Comparison of ENCODE assay signal across 9 cellular contexts in genomic region chr9:128683340-128684064, GRCh38. TPM values are rescaled to one million over a fixed set of nuclear protein-coding genes. Genes with fewer than 3 reads are reported as not detected.
A peak's percentile ranks its signal among the peaks of the same experiment; 100 is the strongest.
DNase-seq lines count a peak whose midpoint lies in the region; ATAC-seq, FAIRE-seq and TF ChIP-seq lines count a peak whose summit lies in the region.
"Had no signal": no experiment of that assay in that cellular context is flagged by ENCODE, and none has a peak within 500 bp of the region (broad histone marks: within the 10 kb centered on the region; RNA-seq: fewer than 3 reads in every experiment).

No MANE protein-coding gene starts in this region.

- 36% methylated on average over 9 of the region's 21 CpGs for WGBS in HepG2 (ENCODE audit: low lambda C conversion rate)

- peak overlapping the region; percentile 37 to 74 for H3K4me3 ChIP-seq in CD4-positive, alpha-beta memory T cell (ENCODE audit: low read length in 2 of 2)
- peak overlapping the region; percentile 49 to 75 (median 70) for H3K4me3 ChIP-seq in Peyer's patch
- peak overlapping the region; percentile 60 to 83 (median 67) for H3K4me3 ChIP-seq in HepG2 (replicated peaks in 1 of 3; ENCODE audit: insufficient read depth in 1 of 3, low read depth in 2 of 3, low read length in 3 of 3)

- peaks cover 0 to 9% of the 10 kb centered on the region in 2 donors for H3K36me3 Mint-ChIP-seq in CD4-positive, alpha-beta memory T cell

- TF ChIP-seq POLR2A in Peyer's patch (IDR thresholded peaks at IDR 0.05) (no peak), HepG2 (IDR thresholded peaks at IDR 0.05; ENCODE audit: insufficient read depth in 1 of 2, low read depth in 2 of 2, low read length in 2 of 2) (no peak)

- in situ Hi-C loops in HepG2 (cut with HindIII; ENCODE audit: extremely low pct_ligation_motif_present, low pct_unique_long_range_greater_than_20kb) = no loop called here

- TF ChIP-seq CTCF in Peyer's patch (IDR thresholded peaks at IDR 0.05) (no peak), HepG2 (CRISPR knock-in tag; IDR thresholded peaks at IDR 0.05) (no peak)

- H3K9me3 Mint-ChIP-seq in CD4-positive, alpha-beta memory T cell = peaks cover 0 to 2% (median 0%) of the 10 kb centered on the region in 8 donors

- TSS peak; percentile 78 for BruUV-seq in HepG2 (replicated peaks; lab: Mats Ljungman, UMichigan)

- peaks cover 7% of the 10 kb centered on the region for H3K79me2 ChIP-seq in HepG2 (ENCODE audit: insufficient read depth, low read length)

- CTCF ChIA-PET in CD4-positive, alpha-beta memory T cell (lab: Charles Lee; ENCODE audit: partially characterized antibody) = interaction anchor here (1.1 kb wide), 1 partner anchor 20 kb away, joined by 3 read pairs; no protein-coding TSS in a partner anchor
- CTCF ChIA-PET in HepG2 (lab: Yijun Ruan, JAX; ENCODE audit: low intra/inter-chr PET ratio, low total read pairs) = no interaction called here

- peak overlapping the region; percentile 65 to 99 (median 94) for H3K27ac Mint-ChIP-seq in CD4-positive, alpha-beta memory T cell

- no peaks in the 10 kb centered on the region for H3K27me3 ChIP-seq in CD4-positive, alpha-beta memory T cell (ENCODE audit: insufficient read depth, low read length)
- H3K27me3 ChIP-seq in Peyer's patch = no peaks in the 10 kb centered on the region
- no peaks in the 10 kb centered on the region; a peak in 1 of 5 replicates for H3K27me3 ChIP-seq in HepG2 (ENCODE audit: control insufficient read depth in 1 of 2, insufficient read depth in 2 of 2, low read length in 2 of 2)

- TF ChIP-seq RAD21 in HepG2 (CRISPR knock-in tag; IDR thresholded peaks at IDR 0.05) = no peak

- peaks cover 34 to 56% (median 45%) of the 10 kb centered on the region in 4 donors for H3K4me1 Mint-ChIP-seq in CD4-positive, alpha-beta memory T cell

- peak overlapping the region; percentile 87 for H3K9ac ChIP-seq in HepG2 (ENCODE audit: insufficient read depth, low read depth, low read length)

- intact Hi-C loops in CD4-positive, alpha-beta memory T cell (cut with micrococcal nuclease) = loop anchor here (1.0 kb wide), 1 partner anchor 27 kb away; the partner anchor contains the start of gene DYNC2I2
- intact Hi-C loops in HepG2 (cut with micrococcal nuclease; ENCODE audit: unreplicated experiment) = no loop called here

- ATAC-seq in GM21619 (IDR thresholded peaks at IDR 0.05; ENCODE audit: unreplicated experiment) (peak; percentile 36), HepG2 (peak; percentile 12; the same call in 1 of the 3 replicates)
- ATAC-seq in stimulated activated naive CD8-positive, alpha-beta T cell treated with anti-CD3 and anti-CD28 coated beads, Interleukin-15, Interleukin-2, amounts not matched to agents 100 U/mL and 50 U/mL, for 24 hours = peak; percentile 25

- no peak for TF ChIP-seq EP300 in HepG2 (IDR thresholded peaks at IDR 0.05; ENCODE audit: low read depth in 2 of 2, low read length in 2 of 2)
- no peak for TF ChIP-seq EP300 in HepG2 (CRISPR knock-in tag; IDR thresholded peaks at IDR 0.05; ENCODE audit: borderline replicate concordance)

- no peaks in the 10 kb centered on the region for H4K20me1 ChIP-seq in HepG2 (ENCODE audit: insufficient read depth, low read length)

- peak overlapping the region; percentile 95 for H3K4me2 ChIP-seq in HepG2 (ENCODE audit: low read depth, low read length)

- no peak overlapping the region for H2AFZ ChIP-seq in HepG2 (ENCODE audit: low read length)

- peak in 2 of 5 donors; percentile 9 to 12 for DNase-seq in CD4-positive, alpha-beta memory T cell
- peak; percentile 68 to 87 (median 78) for DNase-seq in Peyer's patch
- peak; percentile 69 for DNase-seq in cerebellar cortex (ENCODE audit: low spot score)
- no peak for DNase-seq in HepG2 (ENCODE audit: low spot score)
- peak; percentile 65 for DNase-seq in stimulated activated naive CD8-positive, alpha-beta T cell treated with anti-CD3 and anti-CD28 coated beads, Interleukin-15, Interleukin-2, amounts not matched to agents 100 U/mL and 50 U/mL, for 24 hours
- no peak for DNase-seq in amniotic stem cell (lab: John Stamatoyannopoulos, UW)
- DNase-seq in NCI-H345 (lab: John Stamatoyannopoulos, UW) = no peak

- POLR2A ChIA-PET in CD4-positive, alpha-beta memory T cell (lab: Charles Lee; ENCODE audit: partially characterized antibody) = interaction anchor here (0.6 to 3.6 kb wide), 14 partner anchors 8 to 407 kb away, joined by 3 to 28 read pairs (median 6); partner anchors contain the start of genes DYNC2I2, ENDOG, GOLGA2 and PKN3
- POLR2A ChIA-PET in HepG2 (lab: Yijun Ruan, JAX) = interaction anchor here (0.7 to 5.0 kb wide), 15 partner anchors 9 to 786 kb away, joined by 3 to 33 read pairs (median 6); partner anchors contain the start of genes DYNC2I2, ENDOG, PKN3 and ZDHHC12

- FAIRE-seq in HepG2 (lab: Jason Lieb, UNC) = no peak
- FAIRE-seq: TTC549 had no signal

- H3K27ac ChIP-seq in CD4-positive, alpha-beta memory T cell (ENCODE audit: low read depth, low read length) = peak overlapping the region; percentile 74
- peak overlapping the region; percentile 75 to 93 (median 92) for H3K27ac ChIP-seq in Peyer's patch
- peak overlapping the region; percentile 73 for H3K27ac ChIP-seq in HepG2 (ENCODE audit: extremely low read length, insufficient read depth, low read length)

- H3K4me1 ChIP-seq in CD4-positive, alpha-beta memory T cell (ENCODE audit: insufficient read depth, low read length) = peaks cover 51% of the 10 kb centered on the region
- peaks cover 0 to 40% (median 19%) of the 10 kb centered on the region in 4 donors for H3K4me1 ChIP-seq in Peyer's patch
- H3K4me1 ChIP-seq in HepG2 (ENCODE audit: insufficient read depth, low read length) = peaks cover 53% of the 10 kb centered on the region

- H3K4me3 Mint-ChIP-seq in CD4-positive, alpha-beta memory T cell = peak overlapping the region; percentile 91 to 99 (median 96)

- no peaks in the 10 kb centered on the region for H3K9me3 ChIP-seq in CD4-positive, alpha-beta memory T cell (ENCODE audit: control insufficient read depth in 1 of 2, low read length in 2 of 2)
- no peaks in the 10 kb centered on the region for H3K9me3 ChIP-seq in Peyer's patch
- H3K9me3 ChIP-seq in HepG2 (ENCODE audit: low read length) = no peaks in the 10 kb centered on the region

- H3K36me3 ChIP-seq in CD4-positive, alpha-beta memory T cell (ENCODE audit: insufficient read depth, low read length) = no peaks in the 10 kb centered on the region
- no peaks in the 10 kb centered on the region for H3K36me3 ChIP-seq in Peyer's patch
- no peaks in the 10 kb centered on the region for H3K36me3 ChIP-seq in HepG2 (replicated peaks in 1 of 2; ENCODE audit: control insufficient read depth in 1 of 2, insufficient read depth in 2 of 2, low read length in 2 of 2)

- H3K27me3 Mint-ChIP-seq in CD4-positive, alpha-beta memory T cell = no peaks in the 10 kb centered on the region

RNA-seq across cellular contexts. Expression of gene SET, which starts 5.5 kb away (rescaled TPM):
- 100 to 1,000 TPM; 261 to 264 TPM for total RNA-seq in CD4-positive, alpha-beta memory T cell
- polyA plus RNA-seq in CD4-positive, alpha-beta memory T cell = 100 to 1,000 TPM; 132 to 191 TPM
- total RNA-seq in Peyer's patch (100 to 1,000 TPM in 1 of 4 donors, 10 to 100 TPM in 3; 72.3 to 148 (median 83.9) TPM), HepG2 (2016; rRNA removed; fragmentation: Illumina TruSeq; extraction: Trizol) (611 and 724 TPM in 2 replicates)
- 134 and 142 TPM in 2 replicates for total RNA-seq in HepG2 (2016; cell fraction: cytosol; rRNA removed; fragmentation: Illumina TruSeq; extraction: Trizol; ENCODE audit: low read depth)
- 623 and 704 TPM in 2 replicates for total RNA-seq in HepG2 (2016; cell fraction: insoluble cytoplasmic fraction; rRNA removed; fragmentation: Illumina TruSeq; extraction: Trizol)
- 360 and 385 TPM in 2 replicates for total RNA-seq in HepG2 (2016; cell fraction: membrane; rRNA removed; fragmentation: Illumina TruSeq; extraction: Trizol)
- 226 and 251 TPM in 2 replicates for total RNA-seq in HepG2 (2016; cell fraction: nucleus; rRNA removed; fragmentation: Illumina TruSeq; extraction: Trizol)
- 72.8 and 94.2 TPM in 2 replicates for polyA plus RNA-seq in HepG2 (2011; rRNA removed)
- 44.1 and 56.3 TPM in 2 replicates for polyA plus RNA-seq in HepG2 (2011; cell fraction: cytosol; rRNA removed)
- 48.5 and 49.6 TPM in 2 replicates for polyA plus RNA-seq in HepG2 (2011; cell fraction: nucleus; rRNA removed)
- 275 and 331 TPM in 2 replicates for polyA plus RNA-seq in HepG2 (2012)
- polyA plus RNA-seq in HepG2 (2016; cell fraction: cytosol; fragmentation: Illumina TruSeq; extraction: Trizol; ENCODE audit: low read depth) = 120 and 147 TPM in 2 replicates
- 668 and 723 TPM in 2 replicates for polyA plus RNA-seq in HepG2 (2016; cell fraction: insoluble cytoplasmic fraction; fragmentation: Illumina TruSeq; extraction: Trizol; ENCODE audit: low read depth)
- 247 and 252 TPM in 2 replicates for polyA plus RNA-seq in HepG2 (2016; cell fraction: membrane; fragmentation: Illumina TruSeq; extraction: Trizol; ENCODE audit: low read depth)
- polyA plus RNA-seq in HepG2 (2016; cell fraction: nucleus; fragmentation: Illumina TruSeq; extraction: Trizol; ENCODE audit: insufficient read depth, low read depth) = 360 TPM in 2 replicates
- polyA minus RNA-seq in HepG2 (2011; rRNA and poly(A)+ RNA removed; ENCODE audit: low replicate concordance) = 44.1 and 254 TPM in 2 replicates
- 141 and 156 TPM in 2 replicates for polyA minus RNA-seq in HepG2 (2011; cell fraction: cytosol; rRNA and poly(A)+ RNA removed)
- 82.4 and 87.9 TPM in 2 replicates for polyA minus RNA-seq in HepG2 (2011; cell fraction: nucleus; rRNA and poly(A)+ RNA removed)

RNA-seq across cellular contexts. Expression of gene PKN3, which starts 18.8 kb away (rescaled TPM):
- total RNA-seq in CD4-positive, alpha-beta memory T cell = 1 to 10 TPM; 1.7 to 2.6 TPM
- polyA plus RNA-seq in CD4-positive, alpha-beta memory T cell = 1 to 10 TPM in 1 of 2 donors, under 1 TPM in 1; 0.48 to 1.3 TPM
- total RNA-seq in Peyer's patch (10 to 100 TPM in 1 of 4 donors, 1 to 10 TPM in 3; 5.6 to 15.7 (median 9.3) TPM), HepG2 (2016; rRNA removed; fragmentation: Illumina TruSeq; extraction: Trizol) (8.3 and 13.2 TPM in 2 replicates)
- 3.5 and 3.9 TPM in 2 replicates for total RNA-seq in HepG2 (2016; cell fraction: cytosol; rRNA removed; fragmentation: Illumina TruSeq; extraction: Trizol; ENCODE audit: low read depth)
- total RNA-seq in HepG2 (2016; cell fraction: insoluble cytoplasmic fraction; rRNA removed; fragmentation: Illumina TruSeq; extraction: Trizol) = 7.5 and 13.4 TPM in 2 replicates
- 7.9 and 8.7 TPM in 2 replicates for total RNA-seq in HepG2 (2016; cell fraction: membrane; rRNA removed; fragmentation: Illumina TruSeq; extraction: Trizol)
- 9.4 and 10.2 TPM in 2 replicates for total RNA-seq in HepG2 (2016; cell fraction: nucleus; rRNA removed; fragmentation: Illumina TruSeq; extraction: Trizol)
- polyA plus RNA-seq in HepG2 (2011; rRNA removed) = 9.2 and 10.5 TPM in 2 replicates
- 7.2 and 10.2 TPM in 2 replicates for polyA plus RNA-seq in HepG2 (2011; cell fraction: cytosol; rRNA removed)
- 27.1 and 49.1 TPM in 2 replicates for polyA plus RNA-seq in HepG2 (2011; cell fraction: nucleus; rRNA removed)
- 5.4 and 6.9 TPM in 2 replicates for polyA plus RNA-seq in HepG2 (2012)
- polyA plus RNA-seq in HepG2 (2016; cell fraction: cytosol; fragmentation: Illumina TruSeq; extraction: Trizol; ENCODE audit: low read depth) = 3.8 and 4.1 TPM in 2 replicates
- 13.4 and 15.9 TPM in 2 replicates for polyA plus RNA-seq in HepG2 (2016; cell fraction: insoluble cytoplasmic fraction; fragmentation: Illumina TruSeq; extraction: Trizol; ENCODE audit: low read depth)
- polyA plus RNA-seq in HepG2 (2016; cell fraction: membrane; fragmentation: Illumina TruSeq; extraction: Trizol; ENCODE audit: low read depth) = 6.4 and 7.7 TPM in 2 replicates
- polyA plus RNA-seq in HepG2 (2016; cell fraction: nucleus; fragmentation: Illumina TruSeq; extraction: Trizol; ENCODE audit: insufficient read depth, low read depth) = 38.0 and 40.4 TPM in 2 replicates
- polyA minus RNA-seq in HepG2 (2011; rRNA and poly(A)+ RNA removed; ENCODE audit: low replicate concordance) = 23.6 and 48.2 TPM in 2 replicates
- polyA minus RNA-seq in HepG2 (2011; cell fraction: cytosol; rRNA and poly(A)+ RNA removed) = 6.9 and 13.8 TPM in 2 replicates
- 4.0 and 6.2 TPM in 2 replicates for polyA minus RNA-seq in HepG2 (2011; cell fraction: nucleus; rRNA and poly(A)+ RNA removed)

RNA-seq across cellular contexts. Expression of gene DYNC2I2, which starts 26.9 kb away (rescaled TPM):
- 1 to 10 TPM; 4.3 to 4.6 TPM for total RNA-seq in CD4-positive, alpha-beta memory T cell
- 1 to 10 TPM; 1.7 to 2.4 TPM for polyA plus RNA-seq in CD4-positive, alpha-beta memory T cell
- total RNA-seq in Peyer's patch = 100 to 1,000 TPM in 1 of 4 donors, 10 to 100 TPM in 3; 71.9 to 103 (median 95.8) TPM
- total RNA-seq in HepG2 (2016; rRNA removed; fragmentation: Illumina TruSeq; extraction: Trizol) = 31.1 and 40.2 TPM in 2 replicates
- 35.7 and 35.9 TPM in 2 replicates for total RNA-seq in HepG2 (2016; cell fraction: cytosol; rRNA removed; fragmentation: Illumina TruSeq; extraction: Trizol; ENCODE audit: low read depth)
- total RNA-seq in HepG2 (2016; cell fraction: insoluble cytoplasmic fraction; rRNA removed; fragmentation: Illumina TruSeq; extraction: Trizol) = 30.0 and 41.4 TPM in 2 replicates
- total RNA-seq in HepG2 (2016; cell fraction: membrane; rRNA removed; fragmentation: Illumina TruSeq; extraction: Trizol) = 44.4 and 48.2 TPM in 2 replicates
- total RNA-seq in HepG2 (2016; cell fraction: nucleus; rRNA removed; fragmentation: Illumina TruSeq; extraction: Trizol) = 29.1 and 30.6 TPM in 2 replicates
- 12.5 and 13.7 TPM in 2 replicates for polyA plus RNA-seq in HepG2 (2011; rRNA removed)
- 8.1 and 18.6 TPM in 2 replicates for polyA plus RNA-seq in HepG2 (2011; cell fraction: cytosol; rRNA removed)
- 38.0 and 51.4 TPM in 2 replicates for polyA plus RNA-seq in HepG2 (2011; cell fraction: nucleus; rRNA removed)
- polyA plus RNA-seq in HepG2 (2012) = 3.2 and 5.6 TPM in 2 replicates
- polyA plus RNA-seq in HepG2 (2016; cell fraction: cytosol; fragmentation: Illumina TruSeq; extraction: Trizol; ENCODE audit: low read depth) = 38.3 and 39.4 TPM in 2 replicates
- polyA plus RNA-seq in HepG2 (2016; cell fraction: insoluble cytoplasmic fraction; fragmentation: Illumina TruSeq; extraction: Trizol; ENCODE audit: low read depth) = 29.4 and 33.1 TPM in 2 replicates
- 37.6 and 43.8 TPM in 2 replicates for polyA plus RNA-seq in HepG2 (2016; cell fraction: membrane; fragmentation: Illumina TruSeq; extraction: Trizol; ENCODE audit: low read depth)
- 49.9 and 51.2 TPM in 2 replicates for polyA plus RNA-seq in HepG2 (2016; cell fraction: nucleus; fragmentation: Illumina TruSeq; extraction: Trizol; ENCODE audit: insufficient read depth, low read depth)
- 21.4 and 223 TPM in 2 replicates for polyA minus RNA-seq in HepG2 (2011; rRNA and poly(A)+ RNA removed; ENCODE audit: low replicate concordance)
- polyA minus RNA-seq in HepG2 (2011; cell fraction: cytosol; rRNA and poly(A)+ RNA removed) = 7.2 and 10.8 TPM in 2 replicates
- polyA minus RNA-seq in HepG2 (2011; cell fraction: nucleus; rRNA and poly(A)+ RNA removed) = 9.3 and 12.7 TPM in 2 replicates

RNA-seq across cellular contexts. Expression of gene ZDHHC12, which starts 40.4 kb away (rescaled TPM):
- 10 to 100 TPM; 24.6 to 25.7 TPM for total RNA-seq in CD4-positive, alpha-beta memory T cell
- polyA plus RNA-seq in CD4-positive, alpha-beta memory T cell = 10 to 100 TPM; 57.6 to 75.7 TPM
- total RNA-seq in Peyer's patch (100 to 1,000 TPM in 3 of 4 donors, 10 to 100 TPM in 1; 21.5 to 177 (median 138) TPM), HepG2 (2016; rRNA removed; fragmentation: Illumina TruSeq; extraction: Trizol) (18.3 and 28.0 TPM in 2 replicates)
- total RNA-seq in HepG2 (2016; cell fraction: cytosol; rRNA removed; fragmentation: Illumina TruSeq; extraction: Trizol; ENCODE audit: low read depth) = 51.5 and 53.9 TPM in 2 replicates
- total RNA-seq in HepG2 (2016; cell fraction: insoluble cytoplasmic fraction; rRNA removed; fragmentation: Illumina TruSeq; extraction: Trizol) = 16.7 and 27.4 TPM in 2 replicates
- total RNA-seq in HepG2 (2016; cell fraction: membrane; rRNA removed; fragmentation: Illumina TruSeq; extraction: Trizol) = 51.9 and 59.6 TPM in 2 replicates
- 16.4 and 20.2 TPM in 2 replicates for total RNA-seq in HepG2 (2016; cell fraction: nucleus; rRNA removed; fragmentation: Illumina TruSeq; extraction: Trizol)
- polyA plus RNA-seq in HepG2 (2011; rRNA removed) = 25.4 and 29.8 TPM in 2 replicates
- polyA plus RNA-seq in HepG2 (2011; cell fraction: cytosol; rRNA removed) = 15.9 and 40.6 TPM in 2 replicates
- polyA plus RNA-seq in HepG2 (2011; cell fraction: nucleus; rRNA removed) = 29.4 and 31.6 TPM in 2 replicates
- 11.6 and 12.2 TPM in 2 replicates for polyA plus RNA-seq in HepG2 (2012)
- polyA plus RNA-seq in HepG2 (2016; cell fraction: cytosol; fragmentation: Illumina TruSeq; extraction: Trizol; ENCODE audit: low read depth) = 84.8 and 87.3 TPM in 2 replicates
- polyA plus RNA-seq in HepG2 (2016; cell fraction: insoluble cytoplasmic fraction; fragmentation: Illumina TruSeq; extraction: Trizol; ENCODE audit: low read depth) = 22.5 and 29.9 TPM in 2 replicates
- 72.3 and 73.2 TPM in 2 replicates for polyA plus RNA-seq in HepG2 (2016; cell fraction: membrane; fragmentation: Illumina TruSeq; extraction: Trizol; ENCODE audit: low read depth)
- 36.7 and 39.0 TPM in 2 replicates for polyA plus RNA-seq in HepG2 (2016; cell fraction: nucleus; fragmentation: Illumina TruSeq; extraction: Trizol; ENCODE audit: insufficient read depth, low read depth)
- polyA minus RNA-seq in HepG2 (2011; rRNA and poly(A)+ RNA removed; ENCODE audit: low replicate concordance) = 29.6 and 45.3 TPM in 2 replicates
- polyA minus RNA-seq in HepG2 (2011; cell fraction: cytosol; rRNA and poly(A)+ RNA removed) = 11.2 and 11.3 TPM in 2 replicates
- 6.6 and 8.6 TPM in 2 replicates for polyA minus RNA-seq in HepG2 (2011; cell fraction: nucleus; rRNA and poly(A)+ RNA removed)

Comparison
In these comparisons a context has a peak if more than half of its experiments do, and no peak if none do; other contexts are left out.
1. DNase-seq: peak in Peyer's patch (3 of 3), cerebellar cortex (single experiment) and stimulated activated naive CD8-positive, alpha-beta T cell treated with anti-CD3 and anti-CD28 coated beads, Interleukin-15, Interleukin-2, amounts not matched to agents 100 U/mL and 50 U/mL, for 24 hours (single experiment); none in HepG2 (single experiment), amniotic stem cell (single experiment) and NCI-H345 (single experiment).
2. Peak in every context shown above with its lines, with median percentiles within 50 percentile points of each other: H3K27ac ChIP-seq, H3K4me3 ChIP-seq and ATAC-seq.